ENCODE assay signal across 18 cellular contexts in the genomic region with DNA sequence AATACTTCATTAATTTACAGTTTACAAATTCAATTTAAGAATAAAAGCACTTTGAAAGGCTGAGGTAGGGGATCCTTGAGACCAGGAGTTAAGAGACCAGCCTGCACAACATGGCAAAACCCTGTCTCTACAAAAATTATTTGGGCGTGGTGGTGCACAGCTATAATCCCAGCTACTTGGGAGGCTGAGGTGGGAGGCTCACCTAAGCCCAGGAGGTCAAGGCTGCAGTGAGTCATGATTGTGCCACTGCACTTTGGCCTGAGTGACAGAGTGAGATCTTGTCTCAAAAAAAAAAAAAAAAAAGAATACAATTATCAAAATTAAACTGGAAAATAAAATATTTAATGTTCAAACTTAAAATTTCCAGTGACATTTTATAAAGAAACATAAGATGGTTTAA.
DNase-seq lines count a peak whose midpoint lies in the region; ATAC-seq, FAIRE-seq and TF ChIP-seq lines count a peak whose summit lies in the region.
"Had no signal": no experiment of that assay in that cellular context is flagged by ENCODE, and none has a peak within 500 bp of the region (broad histone marks: within the 10 kb centered on the region; RNA-seq: fewer than 3 reads in every experiment).

No MANE protein-coding gene starts in this region.

- CTCF ChIA-PET in K562 (lab: Yijun Ruan, JAX; ENCODE audit: low intra/inter-chr PET ratio) (no interaction called here), HepG2 (lab: Yijun Ruan, JAX; ENCODE audit: low intra/inter-chr PET ratio, low total read pairs) (interaction anchor here (1.0 to 1.6 kb wide), 2 partner anchors 22 to 237 kb away, joined by 3 to 16 read pairs; no protein-coding TSS in a partner anchor)

- H3K4me2 ChIP-seq in K562 (ENCODE audit: insufficient read depth, low read length) = no peak overlapping the region
- H3K4me2 ChIP-seq in HepG2 (ENCODE audit: low read depth, low read length) = no peak overlapping the region
- H3K4me2 ChIP-seq: BLaER1 had no signal

- BruUV-seq in K562 (replicated peaks; lab: Mats Ljungman, UMichigan) = no TSS peak
- no TSS peak for BruUV-seq in HepG2 (replicated peaks; lab: Mats Ljungman, UMichigan)

- H4K20me1 ChIP-seq in K562 (replicated peaks; ENCODE audit: control insufficient read depth, insufficient read depth, low read length) = no peaks in the 10 kb centered on the region
- H4K20me1 ChIP-seq in HepG2 (ENCODE audit: insufficient read depth, low read length) = no peaks in the 10 kb centered on the region
- H4K20me1 ChIP-seq: BLaER1 had no signal

- TF ChIP-seq POLR2A in K562 (conservative IDR thresholded peaks at IDR 0.05) (no peak), HepG2 (IDR thresholded peaks at IDR 0.05; ENCODE audit: insufficient read depth in 1 of 2, low read depth in 2 of 2, low read length in 2 of 2) (no peak), GM12892 (IDR thresholded peaks at IDR 0.05; ENCODE audit: low read depth, low read length) (no peak)

- FAIRE-seq in K562 (lab: Jason Lieb, UNC) = no peak
- FAIRE-seq in HepG2 (lab: Jason Lieb, UNC) = no peak
- FAIRE-seq in small intestine (lab: Jason Lieb, UNC) = no peak
- no peak for FAIRE-seq in GM12892 (lab: Jason Lieb, UNC)
- FAIRE-seq: GM18507, H1 had no signal

- H3K9me1 ChIP-seq in K562 (ENCODE audit: control insufficient read depth, insufficient read depth, low read length) = no peaks in the 10 kb centered on the region

- TF ChIP-seq EP300 in K562 (IDR thresholded peaks at IDR 0.05; ENCODE audit: low read length) (no peak), HepG2 (IDR thresholded peaks at IDR 0.05; ENCODE audit: low read depth in 2 of 2, low read length in 2 of 2) (0 out of 4 replicates have a peak, but pooled peaks of 1 of the 2 experiments have one; percentile 22), HepG2 (CRISPR knock-in tag; IDR thresholded peaks at IDR 0.05; ENCODE audit: borderline replicate concordance) (no peak)

- 0% methylated on average over 1 of the region's 1 CpG for WGBS in K562 (ENCODE audit: insufficient coverage, low coverage, missing lambda C conversion rate)
- WGBS in HepG2 (ENCODE audit: low lambda C conversion rate) = 80% methylated on average over 1 of the region's 1 CpG
- 76 to 85% (median 84%) methylated on average over 1 of the region's 1 CpG for WGBS in small intestine, 3 donors

- DNase-seq in K562 (ENCODE audit: extremely low read depth in 1 of 4, low spot score in 3 of 4) (no peak), HepG2 (ENCODE audit: low spot score) (peak; percentile 19), small intestine (peak; percentile 51), GM12892 (ENCODE audit: insufficient read length) (no peak), GM13977 (ENCODE audit: low spot score) (no peak)
- no peak for DNase-seq in stimulated activated CD8-positive, alpha-beta memory T cell treated with anti-CD3 and anti-CD28 coated beads, Interleukin-4, amount 100 ng/mL, for 48 hours
- DNase-seq: Caco-2; CD4-positive, CD25-positive, alpha-beta regulatory T cell; CD8-positive, alpha-beta T cell; DMS153; DND-41; GM23248; H7; HCEC 1CT had no signal

- POLR2A ChIA-PET in K562 (lab: Yijun Ruan, JAX) (interaction anchor here (1.2 kb wide), 1 partner anchor 262 kb away, joined by 3 read pairs; no protein-coding TSS in a partner anchor), HepG2 (lab: Yijun Ruan, JAX) (no interaction called here)

- H3K9me3 ChIP-seq in K562 (replicated peaks; ENCODE audit: control insufficient read depth, insufficient read depth, low read depth, low read length) (no peaks in the 10 kb centered on the region), HepG2 (ENCODE audit: low read length) (no peaks in the 10 kb centered on the region), small intestine (ENCODE audit: control insufficient read depth, low read depth) (no peaks in the 10 kb centered on the region)
- H3K9me3 ChIP-seq: BLaER1, Caco-2 had no signal

- in situ Hi-C loops in K562 (cut with MboI) (no loop called here), HepG2 (cut with HindIII; ENCODE audit: extremely low pct_ligation_motif_present, low pct_unique_long_range_greater_than_20kb) (no loop called here), GM13977 (cut with MboI; ENCODE audit: low pct_unique_long_range_greater_than_20kb, low sequenced_read_pairs, unreplicated experiment) (loop anchor here (5.0 kb wide), 1 partner anchor 238 kb away; no protein-coding TSS in a partner anchor)

- TF ChIP-seq CTCF in K562 (IDR thresholded peaks at IDR 0.05 in 2 of 3, conservative IDR thresholded peaks at IDR 0.05 in 1 of 3; ENCODE audit: insufficient read depth in 2 of 3, low read depth in 1 of 3, low read length in 3 of 3) (no peak), HepG2 (CRISPR knock-in tag; IDR thresholded peaks at IDR 0.05) (no peak), GM13977 (IDR thresholded peaks at IDR 0.05; ENCODE audit: extremely low read depth, insufficient read depth, missing control alignments) (no peak)

- H3K36me3 ChIP-seq in K562 (ENCODE audit: control insufficient read depth, insufficient read depth, low read length) (no peaks in the 10 kb centered on the region), HepG2 (replicated peaks in 1 of 2; ENCODE audit: control insufficient read depth in 1 of 2, insufficient read depth in 2 of 2, low read length in 2 of 2) (peaks cover 9 to 50% of the 10 kb centered on the region in 2 experiments; a peak in 4 of 5 replicates), small intestine (ENCODE audit: control insufficient read depth in 2 of 2, insufficient read depth in 2 of 2, low read length in 2 of 2) (peaks cover 1 to 4% of the 10 kb centered on the region in 2 donors)

- TF ChIP-seq RAD21 in K562 (CRISPR knock-in tag; conservative IDR thresholded peaks at IDR 0.05 in 1 of 2, IDR thresholded peaks at IDR 0.05 in 1 of 2) (no peak), HepG2 (CRISPR knock-in tag; IDR thresholded peaks at IDR 0.05) (no peak)

- H3K27me3 ChIP-seq in K562 (ENCODE audit: control insufficient read depth in 2 of 2, insufficient read depth in 2 of 2, low read length in 2 of 2) (no peaks in the 10 kb centered on the region), HepG2 (ENCODE audit: control insufficient read depth in 1 of 2, insufficient read depth in 2 of 2, low read length in 2 of 2) (no peaks in the 10 kb centered on the region), small intestine (ENCODE audit: control insufficient read depth in 2 of 2, insufficient read depth in 2 of 2, low read length in 2 of 2) (no peaks in the 10 kb centered on the region)
- H3K27me3 ChIP-seq: BLaER1 had no signal

- H3K4me1 ChIP-seq in K562 (replicated peaks in 1 of 2; ENCODE audit: control insufficient read depth in 2 of 2, insufficient read depth in 2 of 2, low read length in 2 of 2) = no peaks in the 10 kb centered on the region
- peaks cover 13% of the 10 kb centered on the region; the same call in 1 of the 2 replicates for H3K4me1 ChIP-seq in HepG2 (ENCODE audit: insufficient read depth, low read length)
- H3K4me1 ChIP-seq in small intestine (ENCODE audit: control insufficient read depth in 2 of 2, insufficient read depth in 1 of 2, low read depth in 1 of 2, low read length in 1 of 2) = no peaks in the 10 kb centered on the region
- H3K4me1 ChIP-seq: BLaER1, Caco-2 had no signal

- no peak for ATAC-seq in K562
- no peak for ATAC-seq in HepG2
- ATAC-seq: CD8-positive, alpha-beta T cell had no signal

- H2AFZ ChIP-seq in K562 (ENCODE audit: low read depth, low read length) (no peak overlapping the region), HepG2 (ENCODE audit: low read length) (no peak overlapping the region)
- H2AFZ ChIP-seq: GM23248 had no signal

- H3K4me3 ChIP-seq in K562 = no peak overlapping the region
- no peak overlapping the region for H3K4me3 ChIP-seq in HepG2 (replicated peaks in 1 of 3; ENCODE audit: insufficient read depth in 1 of 3, low read depth in 2 of 3, low read length in 3 of 3)
- H3K4me3 ChIP-seq in small intestine (ENCODE audit: low read depth in 1 of 2, low read length in 2 of 2) = no peak overlapping the region
- H3K4me3 ChIP-seq: BLaER1, GM23248 had no signal

- H3K27ac ChIP-seq in K562 (ENCODE audit: extremely low read depth, low read depth, low read length) = no peak overlapping the region
- H3K27ac ChIP-seq in HepG2 (ENCODE audit: extremely low read length, insufficient read depth, low read length) = peak overlapping the region; percentile 35
- H3K27ac ChIP-seq in small intestine (ENCODE audit: low read depth in 1 of 2, low read length in 1 of 2) = no peak overlapping the region
- H3K27ac ChIP-seq: BLaER1, C4-2B, GM23248 had no signal

- H3K9ac ChIP-seq in K562 (ENCODE audit: insufficient read depth in 1 of 2, low read depth in 2 of 2, low read length in 2 of 2) (no peak overlapping the region), HepG2 (ENCODE audit: insufficient read depth, low read depth, low read length) (no peak overlapping the region)
- H3K9ac ChIP-seq: BLaER1, GM23248 had no signal

- H3K79me2 ChIP-seq in K562 (ENCODE audit: control insufficient read depth, insufficient read depth, low read length) (no peaks in the 10 kb centered on the region), HepG2 (ENCODE audit: insufficient read depth, low read length) (no peaks in the 10 kb centered on the region)

- intact Hi-C loops in K562 (cut with micrococcal nuclease) = no loop called here
- intact Hi-C loops in HepG2 (cut with micrococcal nuclease; ENCODE audit: unreplicated experiment) = no loop called here

TF ChIP-seq in K562, 482 proteins besides CTCF, POLR2A, EP300 and RAD21 (continues in another document):
- no peak for TF ChIP-seq POLR2B (IDR thresholded peaks at IDR 0.05; ENCODE audit: low read depth, partially characterized antibody)
- TF ChIP-seq MTA1 (IDR thresholded peaks at IDR 0.05; ENCODE audit: borderline replicate concordance) = no peak
- no peak for TF ChIP-seq HDAC8 (tag; IDR thresholded peaks at IDR 0.05)

TF ChIP-seq in HepG2, 621 proteins besides CTCF, POLR2A, EP300 and RAD21 (continues in another document):
- TF ChIP-seq, protein P1, sequence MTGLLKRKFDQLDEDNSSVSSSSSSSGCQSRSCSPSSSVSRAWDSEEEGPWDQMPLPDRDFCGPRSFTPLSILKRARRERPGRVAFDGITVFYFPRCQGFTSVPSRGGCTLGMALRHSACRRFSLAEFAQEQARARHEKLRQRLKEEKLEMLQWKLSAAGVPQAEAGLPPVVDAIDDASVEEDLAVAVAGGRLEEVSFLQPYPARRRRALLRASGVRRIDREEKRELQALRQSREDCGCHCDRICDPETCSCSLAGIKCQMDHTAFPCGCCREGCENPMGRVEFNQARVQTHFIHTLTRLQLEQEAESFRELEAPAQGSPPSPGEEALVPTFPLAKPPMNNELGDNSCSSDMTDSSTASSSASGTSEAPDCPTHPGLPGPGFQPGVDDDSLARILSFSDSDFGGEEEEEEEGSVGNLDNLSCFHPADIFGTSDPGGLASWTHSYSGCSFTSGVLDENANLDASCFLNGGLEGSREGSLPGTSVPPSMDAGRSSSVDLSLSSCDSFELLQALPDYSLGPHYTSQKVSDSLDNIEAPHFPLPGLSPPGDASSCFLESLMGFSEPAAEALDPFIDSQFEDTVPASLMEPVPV (CRISPR knock-in tag; IDR thresholded peaks at IDR 0.05) = no peak
- TF ChIP-seq SALL1 (CRISPR knock-in tag; IDR thresholded peaks at IDR 0.05) = 0 out of 2 replicates have a peak, but pooled peaks have one; percentile 26
- TF ChIP-seq JUND (CRISPR knock-in tag; IDR thresholded peaks at IDR 0.05) = peak; percentile 54; the same call in 1 of the 2 replicates

Comparison
In these comparisons a context has a peak if more than half of its experiments do, and no peak if none do; other contexts are left out.
1. DNase-seq: peak in HepG2 (single experiment) and small intestine (single experiment); none in K562 (0 of 4), GM12892 (single experiment), stimulated activated CD8-positive, alpha-beta memory T cell treated with anti-CD3 and anti-CD28 coated beads, Interleukin-4, amount 100 ng/mL, for 48 hours (single experiment) and GM13977 (single experiment).